8 cellular contexts compared by ENCODE assay signal in genomic region chr14:103528158-103528511, GRCh38. TPM values are rescaled to one million over a fixed set of nuclear protein-coding genes. Genes with fewer than 3 reads are reported as not detected.
DNase-seq lines count a peak whose midpoint lies in the region; ATAC-seq and TF ChIP-seq lines count a peak whose summit lies in the region.

No MANE protein-coding gene starts in this region.

- H2AFZ ChIP-seq in trophoblast cell (ENCODE audit: insufficient read depth, low read length, poor library complexity) = peak overlapping the region; percentile 30

- peak overlapping the region; percentile 24 for H3K14ac ChIP-seq in trophoblast cell (ENCODE audit: low read length)

- H3K4me2 ChIP-seq in trophoblast cell (ENCODE audit: low read length) = peak overlapping the region; percentile 86

- peaks cover 4% of the 10 kb centered on the region for H3K79me1 ChIP-seq in trophoblast cell (ENCODE audit: low read length)

- peaks cover 2 to 4% of the 10 kb centered on the region in 2 experiments for H3K36me3 ChIP-seq in trophoblast cell (ENCODE audit: control insufficient read depth in 1 of 2, insufficient read depth in 2 of 2, low read length in 2 of 2)

- DNase-seq in DMS53 (lab: John Stamatoyannopoulos, UW) (peak; percentile 65), DMS53 treated with DMSO at 0.1 percent for 48 hours (lab: John Stamatoyannopoulos, UW; ENCODE audit: unreplicated experiment) (no peak), T-cell (no peak), foreskin fibroblast (peak in 1 of 2 donors; percentile 71), trophoblast cell (no peak), NCI-H1930 (lab: John Stamatoyannopoulos, UW) (no peak), DMS79 treated with DMSO at 0.1 percent for 48 hours (lab: John Stamatoyannopoulos, UW) (no peak)

- H4K12ac ChIP-seq in trophoblast cell (ENCODE audit: low read depth, low read length) = peak overlapping the region; percentile 81

- H3K79me2 ChIP-seq in trophoblast cell (ENCODE audit: control insufficient read depth, insufficient read depth, low read length, poor library complexity) = peaks cover 5% of the 10 kb centered on the region

- H3K27me3 Mint-ChIP-seq in T-cell = peaks cover 5 to 6% of the 10 kb centered on the region in 2 donors

- peak overlapping the region; percentile 88 to 93 (median 89) for H3K4me3 Mint-ChIP-seq in T-cell

- peaks cover 10% of the 10 kb centered on the region for H3K27me3 ChIP-seq in trophoblast cell (ENCODE audit: insufficient read depth, low read length)

- no peak overlapping the region for H2BK5ac ChIP-seq in trophoblast cell (ENCODE audit: low read depth, low read length, poor library complexity)

- H4K8ac ChIP-seq in trophoblast cell (ENCODE audit: low read depth, low read length) = peak overlapping the region; percentile 90

- ATAC-seq in T-cell (replicated peaks in 1 of 4) (no peak), GM19467 (IDR thresholded peaks at IDR 0.05; ENCODE audit: unreplicated experiment) (no peak)

- no peak overlapping the region for H3K18ac ChIP-seq in trophoblast cell (ENCODE audit: low read length)

- peak overlapping the region; percentile 89 for H4K91ac ChIP-seq in trophoblast cell (ENCODE audit: low read depth, low read length)

- H3K9ac ChIP-seq in trophoblast cell (ENCODE audit: low read length) = no peak overlapping the region

- CTCF ChIA-PET in T-cell (lab: Charles Lee) = interaction anchor here (0.6 to 1.2 kb wide), 2 partner anchors 19 to 25 kb away, joined by 3 to 4 read pairs; no protein-coding TSS in a partner anchor

- H3K4me1 Mint-ChIP-seq in T-cell = peaks cover 36 to 51% (median 48%) of the 10 kb centered on the region in 3 donors

- H2BK120ac ChIP-seq in trophoblast cell (ENCODE audit: insufficient read depth, low read length, poor library complexity) = no peak overlapping the region

- peak overlapping the region; percentile 46 to 92 for H3K4me3 ChIP-seq in foreskin fibroblast (ENCODE audit: low read depth in 1 of 2, low read length in 2 of 2)
- H3K4me3 ChIP-seq in trophoblast cell (ENCODE audit: low read depth, low read length) = peak overlapping the region; percentile 69

- peak overlapping the region; percentile 23 to 92 for H3K27ac Mint-ChIP-seq in T-cell

- no peak overlapping the region for H3K23ac ChIP-seq in trophoblast cell (ENCODE audit: low read length)

- no peak overlapping the region for H3K4ac ChIP-seq in trophoblast cell (ENCODE audit: low read depth, low read length)

- no peak for TF ChIP-seq CTCF in foreskin fibroblast (IDR thresholded peaks at IDR 0.05; ENCODE audit: low read depth, low read length)

- H3K4me1 ChIP-seq in trophoblast cell (ENCODE audit: control insufficient read depth in 1 of 2, insufficient read depth in 2 of 2, low read length in 2 of 2) = peaks cover 14 to 15% of the 10 kb centered on the region in 2 experiments

- WGBS in trophoblast cell (ENCODE audit: extremely low coverage, insufficient coverage, insufficient read length) = no CpG with 5 or more reads among the region's 9 CpGs

- H3K9me3 ChIP-seq in trophoblast cell (ENCODE audit: insufficient read depth, low read depth, low read length) = peaks cover 4% of the 10 kb centered on the region

- H3K27ac ChIP-seq in trophoblast cell (ENCODE audit: low read depth, low read length) = no peak overlapping the region

- H3K36me3 Mint-ChIP-seq in T-cell = no peaks in the 10 kb centered on the region

- POLR2A ChIA-PET in T-cell (lab: Charles Lee) = no interaction called here

- H2BK12ac ChIP-seq in trophoblast cell (ENCODE audit: low read length) = no peak overlapping the region

- H3K9me3 Mint-ChIP-seq in T-cell = no peaks in the 10 kb centered on the region

- peak overlapping the region; percentile 90 for H2AK5ac ChIP-seq in trophoblast cell (ENCODE audit: low read length)

RNA-seq across cellular contexts. Expression of gene TRMT61A, which starts 0.9 kb away (rescaled TPM):
- 10 to 100 TPM; 10.0 to 20.3 (median 17.6) TPM for total RNA-seq in T-cell
- 3.4 and 3.5 TPM in 2 replicates for polyA plus RNA-seq in trophoblast cell (2013)

RNA-seq across cellular contexts. Expression of gene CKB, which starts 5.5 kb away (rescaled TPM):
- total RNA-seq in T-cell = 1 to 10 TPM; 4.7 to 7.6 (median 6.6) TPM
- polyA plus RNA-seq in trophoblast cell (2013) = 102 and 110 TPM in 2 replicates

RNA-seq across cellular contexts. Expression of gene BAG5, which starts 34.3 kb away (rescaled TPM):
- total RNA-seq in T-cell = 10 to 100 TPM; 28.2 to 36.3 (median 31.1) TPM
- polyA plus RNA-seq in trophoblast cell (2013) = 21.3 and 22.2 TPM in 2 replicates

RNA-seq across cellular contexts. Expression of gene COA8, which starts 34.6 kb away (rescaled TPM):
- total RNA-seq in T-cell = 10 to 100 TPM; 17.7 to 27.5 (median 22.3) TPM
- polyA plus RNA-seq in trophoblast cell (2013) = 42.0 and 45.6 TPM in 2 replicates
